ENCODE assay signal across 8 cellular contexts in the genomic region with DNA sequence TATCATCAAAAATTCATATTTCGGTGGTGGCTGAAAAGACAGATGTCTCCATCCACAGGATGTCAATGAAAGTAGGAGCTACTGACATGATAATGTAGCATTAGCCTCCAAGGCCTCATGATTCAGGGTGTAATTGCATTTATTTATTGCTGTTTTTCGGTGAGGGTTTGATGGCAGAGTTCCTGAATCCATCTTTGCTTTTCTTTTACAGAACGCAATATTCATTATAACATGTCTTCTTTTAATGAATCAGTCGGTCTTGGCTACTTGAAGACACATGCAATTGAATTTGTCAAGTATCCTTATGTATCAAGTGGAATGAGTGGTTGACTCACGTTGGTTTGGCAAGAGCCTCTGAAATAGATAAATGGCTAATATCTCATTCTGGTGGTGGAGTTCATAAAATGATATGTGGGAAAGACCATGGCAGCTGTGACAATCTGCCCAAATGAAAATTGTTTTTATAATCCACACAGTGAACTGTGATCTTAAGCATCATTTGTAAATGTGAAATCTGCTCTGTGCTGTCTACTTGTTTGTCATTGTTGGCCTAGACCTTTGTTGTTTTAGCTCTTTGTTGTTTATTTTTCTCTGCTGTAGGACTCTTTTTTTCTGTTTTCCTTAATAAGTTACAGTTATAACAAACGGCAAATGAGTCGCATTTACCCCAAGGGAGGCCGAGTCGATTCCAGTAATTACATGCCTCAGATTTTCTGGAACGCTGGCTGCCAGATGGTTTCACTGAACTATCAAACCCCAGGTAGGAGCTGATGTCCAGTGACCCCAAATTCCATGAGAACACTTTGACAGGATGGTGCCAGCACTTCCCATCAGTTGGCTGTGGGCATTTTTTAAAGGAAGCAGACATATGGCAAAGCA.
DNase-seq lines count a peak whose midpoint lies in the region; ATAC-seq lines count a peak whose summit lies in the region.

No MANE protein-coding gene starts in this region.

- H3K9me2 ChIP-seq in GM23248 (ENCODE audit: insufficient read depth), result no peaks in the 10 kb centered on the region

- 20% methylated on average over 10 of the region's 10 CpGs for WGBS in GM23248 (ENCODE audit: low coverage in 1 of 2, low lambda C conversion rate in 2 of 2, missing lambda C conversion rate in 2 of 2), 2 experiments

- H3K9me3 Mint-ChIP-seq in stimulated activated effector memory CD8-positive, alpha-beta T cell treated with anti-CD3 and anti-CD28 coated beads, Interleukin-12 subunit alpha, Interleukin-12 subunit beta, amount 100 ng/mL, for 72 hours, result no peaks in the 10 kb centered on the region

- ATAC-seq in HG02759 (IDR thresholded peaks at IDR 0.05; ENCODE audit: unreplicated experiment), result no peak
- no peak for ATAC-seq in stimulated activated effector memory CD8-positive, alpha-beta T cell treated with anti-CD3 and anti-CD28 coated beads, Interleukin-12 subunit alpha, Interleukin-12 subunit beta, amount 100 ng/mL, for 72 hours

- no peaks in the 10 kb centered on the region for H3K4me1 Mint-ChIP-seq in stimulated activated effector memory CD8-positive, alpha-beta T cell treated with anti-CD3 and anti-CD28 coated beads, Interleukin-12 subunit alpha, Interleukin-12 subunit beta, amount 100 ng/mL, for 72 hours

- H3K27ac ChIP-seq in GM23248 (peak overlapping the region; percentile 37), SJSA1 (0 out of 2 replicates have a peak overlapping the region, but pooled peaks have one; percentile 3)

- in situ Hi-C loops in GM23248 (cut with MboI), result loop anchor here (5.0 to 25.0 kb wide), 3 partner anchors 199 to 1029 kb away; a partner anchor contains a TSS

- no peak overlapping the region for H3K4me3 ChIP-seq in GM23248
- no peak overlapping the region for H3K4me3 ChIP-seq in SJSA1

- no peak overlapping the region for H2AFZ ChIP-seq in GM23248

- no peaks in the 10 kb centered on the region for H3K27me3 ChIP-seq in GM23248 (replicated peaks; ENCODE audit: insufficient read depth)
- no peaks in the 10 kb centered on the region for H3K27me3 ChIP-seq in SJSA1 (replicated peaks)

- H3K4me3 Mint-ChIP-seq in stimulated activated effector memory CD8-positive, alpha-beta T cell treated with anti-CD3 and anti-CD28 coated beads, Interleukin-12 subunit alpha, Interleukin-12 subunit beta, amount 100 ng/mL, for 72 hours, result no peak overlapping the region

- peak overlapping the region; percentile 65 for H3K4me2 ChIP-seq in GM23248 (ENCODE audit: unreplicated experiment)

- peak; percentile 22 for DNase-seq in AG08395 (ENCODE audit: low spot score)
- DNase-seq in GM23248, result peak; percentile 71
- peak in 1 of 2 experiments; percentile 63 for DNase-seq in SJSA1 (ENCODE audit: low read depth in 1 of 2, low spot score in 2 of 2)
- DNase-seq in glomerular visceral epithelial cell (ENCODE audit: extremely low spot score), result peak; percentile 21
- DNase-seq in NOMO-1 treated with dmso at 0.1 percent for 144 hours (lab: John Stamatoyannopoulos, UW; ENCODE audit: unreplicated experiment), result no peak
- no peak for DNase-seq in stimulated activated effector memory CD8-positive, alpha-beta T cell treated with anti-CD3 and anti-CD28 coated beads, Interleukin-12 subunit alpha, Interleukin-12 subunit beta, amount 100 ng/mL, for 72 hours (ENCODE audit: low spot score in 2 of 2)
- no peak for DNase-seq in activated naive CD4-positive, alpha-beta T cell treated with anti-CD3 and anti-CD28 coated beads, Interleukin-2, amount 50 U/mL, for 16 hours

- no peaks in the 10 kb centered on the region for H3K36me3 ChIP-seq in GM23248 (ENCODE audit: low read depth)
- H3K36me3 ChIP-seq in SJSA1, result no peaks in the 10 kb centered on the region

- H3F3A ChIP-seq in GM23248 (ENCODE audit: insufficient read depth), result peaks cover 20% of the 10 kb centered on the region

- no peak overlapping the region for H3K27ac Mint-ChIP-seq in stimulated activated effector memory CD8-positive, alpha-beta T cell treated with anti-CD3 and anti-CD28 coated beads, Interleukin-12 subunit alpha, Interleukin-12 subunit beta, amount 100 ng/mL, for 72 hours

- no peaks in the 10 kb centered on the region for H4K20me1 ChIP-seq in GM23248 (ENCODE audit: insufficient read depth)

- H3K79me2 ChIP-seq in GM23248 (ENCODE audit: insufficient read depth), result no peaks in the 10 kb centered on the region

- no peaks in the 10 kb centered on the region for H3K9me3 ChIP-seq in GM23248 (ENCODE audit: low read depth)
- no peaks in the 10 kb centered on the region for H3K9me3 ChIP-seq in SJSA1 (replicated peaks)

- H3K9ac ChIP-seq in GM23248, result 0 out of 2 replicates have a peak overlapping the region, but pooled peaks have one; percentile 9

- H3K36me3 Mint-ChIP-seq in stimulated activated effector memory CD8-positive, alpha-beta T cell treated with anti-CD3 and anti-CD28 coated beads, Interleukin-12 subunit alpha, Interleukin-12 subunit beta, amount 100 ng/mL, for 72 hours, result no peaks in the 10 kb centered on the region

- H3K4me1 ChIP-seq in GM23248 (ENCODE audit: insufficient read depth) (peaks cover 26% of the 10 kb centered on the region), SJSA1 (replicated peaks) (peaks cover 23% of the 10 kb centered on the region)

Comparison
In these comparisons a context has a peak if more than half of its experiments do, and no peak if none do; other contexts are left out.
1. DNase-seq: peak in AG08395 (single experiment), GM23248 (single experiment) and glomerular visceral epithelial cell (single experiment); none in NOMO-1 treated with dmso at 0.1 percent for 144 hours (single experiment), stimulated activated effector memory CD8-positive, alpha-beta T cell treated with anti-CD3 and anti-CD28 coated beads, Interleukin-12 subunit alpha, Interleukin-12 subunit beta, amount 100 ng/mL, for 72 hours (0 of 2) and activated naive CD4-positive, alpha-beta T cell treated with anti-CD3 and anti-CD28 coated beads, Interleukin-2, amount 50 U/mL, for 16 hours (single experiment).